8 cellular contexts compared by ENCODE assay signal in the genomic region with DNA sequence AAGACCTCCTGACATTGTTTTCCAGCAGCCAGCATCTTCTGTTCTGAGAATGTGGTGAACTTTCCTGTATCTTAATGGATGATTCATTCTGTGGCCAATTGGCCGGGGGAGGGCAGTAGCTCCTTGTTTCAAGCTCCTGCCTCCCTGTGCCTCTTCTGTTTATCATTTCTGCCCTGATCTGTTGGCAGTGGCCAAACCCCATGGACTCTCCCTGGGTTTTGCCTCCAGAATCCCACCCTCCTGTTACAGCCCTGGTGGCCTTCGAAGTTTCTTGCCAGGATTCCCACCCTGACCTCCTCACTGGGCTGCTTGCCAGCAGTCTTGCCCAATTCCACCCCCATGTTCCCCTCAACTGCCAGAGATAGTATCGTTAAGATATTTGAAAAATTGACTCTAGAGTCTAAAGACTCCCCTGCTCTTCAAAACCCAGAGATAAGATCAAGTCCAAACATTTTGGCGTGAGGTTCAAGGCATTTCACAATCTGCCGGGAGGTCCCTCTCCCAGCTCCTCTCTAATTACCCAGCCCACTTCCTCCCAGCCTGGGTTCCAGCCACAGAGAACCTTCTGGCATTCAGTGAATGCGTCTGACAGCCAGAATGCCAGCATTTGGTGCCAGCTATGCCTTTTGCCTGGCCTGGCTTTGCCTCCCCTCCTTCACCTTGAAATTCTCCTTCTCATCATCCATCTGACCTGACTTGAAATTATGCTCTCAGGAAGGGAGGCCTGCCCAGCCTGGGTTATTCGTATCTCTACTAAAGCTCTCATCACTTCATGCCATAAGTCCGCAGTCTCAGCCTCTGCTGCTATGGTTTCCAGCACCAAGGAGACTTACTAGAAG.
A peak's percentile ranks its signal among the peaks of the same experiment; 100 is the strongest.
DNase-seq lines count a peak whose midpoint lies in the region; ATAC-seq lines count a peak whose summit lies in the region.

No MANE protein-coding gene starts in this region.

- H3K9ac ChIP-seq in muscle layer of colon (ENCODE audit: low read length): no peak overlapping the region

- H3K27ac ChIP-seq in muscle layer of colon (ENCODE audit: low read depth, low read length): peak overlapping the region; percentile 88

- peaks cover 24% of the 10 kb centered on the region for H3K4me1 Mint-ChIP-seq in dendritic cell treated with granulocyte-macrophage colony-stimulating factor and Interleukin-4, amounts not matched to agents 40 ng/mL and 50 ng/mL, for 4 days (ENCODE audit: low read depth)

- H3K4me1 ChIP-seq in muscle layer of colon (ENCODE audit: insufficient read depth, low read length): peaks cover 54% of the 10 kb centered on the region

- intact Hi-C loops in dendritic cell treated with granulocyte-macrophage colony-stimulating factor and Interleukin-4, amounts not matched to agents 40 ng/mL and 50 ng/mL, for 4 days (cut with micrococcal nuclease): no loop called here

- H3K9me3 Mint-ChIP-seq in dendritic cell treated with granulocyte-macrophage colony-stimulating factor and Interleukin-4, amounts not matched to agents 40 ng/mL and 50 ng/mL, for 4 days: no peaks in the 10 kb centered on the region

- H3K4me3 ChIP-seq in muscle layer of colon (ENCODE audit: low read depth in 1 of 2, low read length in 2 of 2): peak overlapping the region in 1 of 2 donors; percentile 4

- H3K27ac Mint-ChIP-seq in dendritic cell treated with granulocyte-macrophage colony-stimulating factor and Interleukin-4, amounts not matched to agents 40 ng/mL and 50 ng/mL, for 4 days: peak overlapping the region; percentile 20

- no peaks in the 10 kb centered on the region for H3K27me3 ChIP-seq in muscle layer of colon (ENCODE audit: control insufficient read depth in 1 of 2, insufficient read depth in 2 of 2, low read length in 2 of 2)

- ATAC-seq in GM18502 (IDR thresholded peaks at IDR 0.05; ENCODE audit: poor library complexity, unreplicated experiment) (no peak), HG03280 (IDR thresholded peaks at IDR 0.05; ENCODE audit: unreplicated experiment) (no peak), HG02763 (IDR thresholded peaks at IDR 0.05; ENCODE audit: unreplicated experiment) (no peak), HG03439 (IDR thresholded peaks at IDR 0.05; ENCODE audit: unreplicated experiment) (no peak)

- no peak overlapping the region for H3K4me3 Mint-ChIP-seq in dendritic cell treated with granulocyte-macrophage colony-stimulating factor and Interleukin-4, amounts not matched to agents 40 ng/mL and 50 ng/mL, for 4 days

- H3K36me3 Mint-ChIP-seq in dendritic cell treated with granulocyte-macrophage colony-stimulating factor and Interleukin-4, amounts not matched to agents 40 ng/mL and 50 ng/mL, for 4 days (ENCODE audit: low read depth): no peaks in the 10 kb centered on the region

- no peaks in the 10 kb centered on the region for H3K27me3 Mint-ChIP-seq in dendritic cell treated with granulocyte-macrophage colony-stimulating factor and Interleukin-4, amounts not matched to agents 40 ng/mL and 50 ng/mL, for 4 days

- DNase-seq in GM04504 (ENCODE audit: low read depth) (peak; percentile 96), OCI-M1 (lab: John Stamatoyannopoulos, UW) (peak; percentile 87)

- H3K36me3 ChIP-seq in muscle layer of colon (ENCODE audit: insufficient read depth, low read length): no peaks in the 10 kb centered on the region

- no peaks in the 10 kb centered on the region for H3K9me3 ChIP-seq in muscle layer of colon (ENCODE audit: low read length)
